In the genomic region with DNA sequence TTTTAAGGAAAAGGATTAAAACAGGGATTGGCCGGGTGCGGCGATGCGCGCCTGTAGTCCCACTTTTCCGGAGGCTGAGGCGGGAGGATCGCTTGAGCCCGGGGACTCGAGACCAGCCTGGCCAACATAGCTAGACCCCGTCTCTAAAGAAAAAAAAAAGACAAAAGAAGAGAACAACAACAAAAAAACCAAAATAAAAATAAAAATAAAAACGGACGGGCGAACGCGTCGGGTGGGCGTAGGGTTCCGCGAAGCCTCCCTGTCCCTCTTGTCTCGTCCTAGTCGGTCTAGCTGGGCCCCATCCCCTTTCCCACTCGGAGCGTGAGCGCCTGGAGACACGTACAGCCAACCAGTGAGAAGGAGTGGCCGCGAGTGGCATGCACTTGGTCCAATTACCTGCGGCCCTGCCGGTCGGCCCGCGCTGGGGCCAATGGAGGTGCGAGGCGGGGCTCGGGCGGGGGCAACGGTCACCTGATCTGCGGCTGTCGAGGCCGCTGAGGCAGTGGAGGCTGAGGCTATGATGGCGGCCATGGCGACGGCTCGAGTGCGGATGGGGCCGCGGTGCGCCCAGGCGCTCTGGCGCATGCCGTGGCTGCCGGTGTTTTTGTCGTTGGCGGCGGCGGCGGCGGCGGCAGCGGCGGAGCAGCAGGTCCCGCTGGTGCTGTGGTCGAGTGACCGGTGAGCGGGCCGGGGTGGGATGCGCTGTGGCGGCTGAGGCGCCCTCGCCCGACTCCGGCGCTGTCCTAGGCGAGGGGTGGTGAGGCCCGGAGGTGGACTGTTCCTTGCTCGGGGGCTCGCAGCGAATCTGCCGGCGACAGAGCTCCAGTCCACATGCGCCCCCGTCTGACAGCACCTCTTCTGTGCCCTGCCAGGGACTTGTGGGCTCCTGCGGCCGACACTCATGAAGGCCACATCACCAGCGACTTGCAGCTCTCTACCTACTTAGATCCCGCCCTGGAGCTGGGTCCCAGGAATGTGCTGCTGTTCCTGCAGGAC, we compare ENCODE assay signal across 1 cellular context.
A peak's percentile ranks its signal among the peaks of the same experiment; 100 is the strongest.
TF ChIP-seq lines count a peak whose summit lies in the region.

A gene with protein sequence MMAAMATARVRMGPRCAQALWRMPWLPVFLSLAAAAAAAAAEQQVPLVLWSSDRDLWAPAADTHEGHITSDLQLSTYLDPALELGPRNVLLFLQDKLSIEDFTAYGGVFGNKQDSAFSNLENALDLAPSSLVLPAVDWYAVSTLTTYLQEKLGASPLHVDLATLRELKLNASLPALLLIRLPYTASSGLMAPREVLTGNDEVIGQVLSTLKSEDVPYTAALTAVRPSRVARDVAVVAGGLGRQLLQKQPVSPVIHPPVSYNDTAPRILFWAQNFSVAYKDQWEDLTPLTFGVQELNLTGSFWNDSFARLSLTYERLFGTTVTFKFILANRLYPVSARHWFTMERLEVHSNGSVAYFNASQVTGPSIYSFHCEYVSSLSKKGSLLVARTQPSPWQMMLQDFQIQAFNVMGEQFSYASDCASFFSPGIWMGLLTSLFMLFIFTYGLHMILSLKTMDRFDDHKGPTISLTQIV (plus strand): TSS at position 502 of the 996 bp plus-strand sequence. CDS start 16 bp downstream, at position 518.

TF ChIP-seq in H1, 55 proteins besides CTCF, POLR2A, EP300 and RAD21:
- TF ChIP-seq RFX5 (IDR thresholded peaks at IDR 0.05; ENCODE audit: borderline replicate concordance, low read depth, low read length), result no peak
- no peak for TF ChIP-seq SUZ12 (IDR thresholded peaks at IDR 0.05; ENCODE audit: low read length)
- TF ChIP-seq, protein P1, sequence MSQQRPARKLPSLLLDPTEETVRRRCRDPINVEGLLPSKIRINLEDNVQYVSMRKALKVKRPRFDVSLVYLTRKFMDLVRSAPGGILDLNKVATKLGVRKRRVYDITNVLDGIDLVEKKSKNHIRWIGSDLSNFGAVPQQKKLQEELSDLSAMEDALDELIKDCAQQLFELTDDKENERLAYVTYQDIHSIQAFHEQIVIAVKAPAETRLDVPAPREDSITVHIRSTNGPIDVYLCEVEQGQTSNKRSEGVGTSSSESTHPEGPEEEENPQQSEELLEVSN (IDR thresholded peaks at IDR 0.05), result no peak
- TF ChIP-seq PHF8 (conservative IDR thresholded peaks at IDR 0.05; ENCODE audit: low read depth, low read length), result peak; percentile 53; the same call in 1 of the 2 replicates
- TF ChIP-seq RBBP5 (IDR thresholded peaks at IDR 0.05; ENCODE audit: borderline replicate concordance, low read depth, low read length), result no peak
- TF ChIP-seq, protein P2, sequence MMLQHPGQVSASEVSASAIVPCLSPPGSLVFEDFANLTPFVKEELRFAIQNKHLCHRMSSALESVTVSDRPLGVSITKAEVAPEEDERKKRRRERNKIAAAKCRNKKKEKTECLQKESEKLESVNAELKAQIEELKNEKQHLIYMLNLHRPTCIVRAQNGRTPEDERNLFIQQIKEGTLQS (IDR thresholded peaks at IDR 0.05; ENCODE audit: insufficient read depth, low read depth, low read length), result no peak
- no peak for TF ChIP-seq GTF2F1 (IDR thresholded peaks at IDR 0.05; ENCODE audit: borderline replicate concordance, low read depth, low read length)
- no peak for TF ChIP-seq HDAC2 (IDR thresholded peaks at IDR 0.05; ENCODE audit: borderline replicate concordance in 1 of 2, low read depth in 2 of 2, low read length in 2 of 2)
- no peak for TF ChIP-seq CTBP2 (IDR thresholded peaks at IDR 0.05; ENCODE audit: borderline replicate concordance, insufficient read depth, insufficient read length, low read length)
- no peak for TF ChIP-seq NANOG (IDR thresholded peaks at IDR 0.05; ENCODE audit: insufficient read depth, low read depth, low read length, poor library complexity, severe bottlenecking)
- no peak for TF ChIP-seq HDAC6 (IDR thresholded peaks at IDR 0.05; ENCODE audit: low read depth, low read length)
- TF ChIP-seq GABPA (IDR thresholded peaks at IDR 0.05; ENCODE audit: borderline replicate concordance, insufficient read depth, low read length), result no peak
- peak; percentile 94 for TF ChIP-seq SP1 (IDR thresholded peaks at IDR 0.05; ENCODE audit: low read depth, low read length)
- 0 out of 2 replicates have a peak, but pooled peaks have one; percentile 38 for TF ChIP-seq POLR2AphosphoS5 (IDR thresholded peaks at IDR 0.05; ENCODE audit: low read depth, low read length)
- peak; percentile 75; the same call in 1 of the 2 replicates for TF ChIP-seq KDM1A (IDR thresholded peaks at IDR 0.05; ENCODE audit: borderline replicate concordance, low read length)
- no peak for TF ChIP-seq TEAD4 (IDR thresholded peaks at IDR 0.05; ENCODE audit: low read depth, low read length)
- peak; percentile 51 to 60; a peak in 1 of 4 replicates for TF ChIP-seq SIN3A (conservative IDR thresholded peaks at IDR 0.05 in 1 of 2, IDR thresholded peaks at IDR 0.05 in 1 of 2; ENCODE audit: low read depth in 1 of 2, low read length in 2 of 2)
- TF ChIP-seq RXRA (IDR thresholded peaks at IDR 0.05; ENCODE audit: insufficient read depth, low read depth, low read length), result no peak
- TF ChIP-seq EZH2 (IDR thresholded peaks at IDR 0.05; ENCODE audit: low read depth, low read length, severe bottlenecking), result no peak
- TF ChIP-seq, protein P3, sequence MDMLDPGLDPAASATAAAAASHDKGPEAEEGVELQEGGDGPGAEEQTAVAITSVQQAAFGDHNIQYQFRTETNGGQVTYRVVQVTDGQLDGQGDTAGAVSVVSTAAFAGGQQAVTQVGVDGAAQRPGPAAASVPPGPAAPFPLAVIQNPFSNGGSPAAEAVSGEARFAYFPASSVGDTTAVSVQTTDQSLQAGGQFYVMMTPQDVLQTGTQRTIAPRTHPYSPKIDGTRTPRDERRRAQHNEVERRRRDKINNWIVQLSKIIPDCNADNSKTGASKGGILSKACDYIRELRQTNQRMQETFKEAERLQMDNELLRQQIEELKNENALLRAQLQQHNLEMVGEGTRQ (IDR thresholded peaks at IDR 0.05; ENCODE audit: low read length), result peak; percentile 62
- TF ChIP-seq, protein P4, sequence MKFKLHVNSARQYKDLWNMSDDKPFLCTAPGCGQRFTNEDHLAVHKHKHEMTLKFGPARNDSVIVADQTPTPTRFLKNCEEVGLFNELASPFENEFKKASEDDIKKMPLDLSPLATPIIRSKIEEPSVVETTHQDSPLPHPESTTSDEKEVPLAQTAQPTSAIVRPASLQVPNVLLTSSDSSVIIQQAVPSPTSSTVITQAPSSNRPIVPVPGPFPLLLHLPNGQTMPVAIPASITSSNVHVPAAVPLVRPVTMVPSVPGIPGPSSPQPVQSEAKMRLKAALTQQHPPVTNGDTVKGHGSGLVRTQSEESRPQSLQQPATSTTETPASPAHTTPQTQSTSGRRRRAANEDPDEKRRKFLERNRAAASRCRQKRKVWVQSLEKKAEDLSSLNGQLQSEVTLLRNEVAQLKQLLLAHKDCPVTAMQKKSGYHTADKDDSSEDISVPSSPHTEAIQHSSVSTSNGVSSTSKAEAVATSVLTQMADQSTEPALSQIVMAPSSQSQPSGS (IDR thresholded peaks at IDR 0.05; ENCODE audit: low read length), result no peak
- no peak for TF ChIP-seq MAFK (IDR thresholded peaks at IDR 0.05; ENCODE audit: low read depth, low read length)
- no peak for TF ChIP-seq CEBPB (IDR thresholded peaks at IDR 0.05; ENCODE audit: low read depth, low read length)
- peak; percentile 38 for TF ChIP-seq KDM4A (IDR thresholded peaks at IDR 0.05; ENCODE audit: low read depth, low read length, severe bottlenecking)
- TF ChIP-seq SAP30 (IDR thresholded peaks at IDR 0.05; ENCODE audit: insufficient read depth, insufficient replicate concordance, low read length), result peak; percentile 17
- TF ChIP-seq TCF12 (IDR thresholded peaks at IDR 0.05; ENCODE audit: low read depth, low read length), result no peak
- TF ChIP-seq, protein P5, sequence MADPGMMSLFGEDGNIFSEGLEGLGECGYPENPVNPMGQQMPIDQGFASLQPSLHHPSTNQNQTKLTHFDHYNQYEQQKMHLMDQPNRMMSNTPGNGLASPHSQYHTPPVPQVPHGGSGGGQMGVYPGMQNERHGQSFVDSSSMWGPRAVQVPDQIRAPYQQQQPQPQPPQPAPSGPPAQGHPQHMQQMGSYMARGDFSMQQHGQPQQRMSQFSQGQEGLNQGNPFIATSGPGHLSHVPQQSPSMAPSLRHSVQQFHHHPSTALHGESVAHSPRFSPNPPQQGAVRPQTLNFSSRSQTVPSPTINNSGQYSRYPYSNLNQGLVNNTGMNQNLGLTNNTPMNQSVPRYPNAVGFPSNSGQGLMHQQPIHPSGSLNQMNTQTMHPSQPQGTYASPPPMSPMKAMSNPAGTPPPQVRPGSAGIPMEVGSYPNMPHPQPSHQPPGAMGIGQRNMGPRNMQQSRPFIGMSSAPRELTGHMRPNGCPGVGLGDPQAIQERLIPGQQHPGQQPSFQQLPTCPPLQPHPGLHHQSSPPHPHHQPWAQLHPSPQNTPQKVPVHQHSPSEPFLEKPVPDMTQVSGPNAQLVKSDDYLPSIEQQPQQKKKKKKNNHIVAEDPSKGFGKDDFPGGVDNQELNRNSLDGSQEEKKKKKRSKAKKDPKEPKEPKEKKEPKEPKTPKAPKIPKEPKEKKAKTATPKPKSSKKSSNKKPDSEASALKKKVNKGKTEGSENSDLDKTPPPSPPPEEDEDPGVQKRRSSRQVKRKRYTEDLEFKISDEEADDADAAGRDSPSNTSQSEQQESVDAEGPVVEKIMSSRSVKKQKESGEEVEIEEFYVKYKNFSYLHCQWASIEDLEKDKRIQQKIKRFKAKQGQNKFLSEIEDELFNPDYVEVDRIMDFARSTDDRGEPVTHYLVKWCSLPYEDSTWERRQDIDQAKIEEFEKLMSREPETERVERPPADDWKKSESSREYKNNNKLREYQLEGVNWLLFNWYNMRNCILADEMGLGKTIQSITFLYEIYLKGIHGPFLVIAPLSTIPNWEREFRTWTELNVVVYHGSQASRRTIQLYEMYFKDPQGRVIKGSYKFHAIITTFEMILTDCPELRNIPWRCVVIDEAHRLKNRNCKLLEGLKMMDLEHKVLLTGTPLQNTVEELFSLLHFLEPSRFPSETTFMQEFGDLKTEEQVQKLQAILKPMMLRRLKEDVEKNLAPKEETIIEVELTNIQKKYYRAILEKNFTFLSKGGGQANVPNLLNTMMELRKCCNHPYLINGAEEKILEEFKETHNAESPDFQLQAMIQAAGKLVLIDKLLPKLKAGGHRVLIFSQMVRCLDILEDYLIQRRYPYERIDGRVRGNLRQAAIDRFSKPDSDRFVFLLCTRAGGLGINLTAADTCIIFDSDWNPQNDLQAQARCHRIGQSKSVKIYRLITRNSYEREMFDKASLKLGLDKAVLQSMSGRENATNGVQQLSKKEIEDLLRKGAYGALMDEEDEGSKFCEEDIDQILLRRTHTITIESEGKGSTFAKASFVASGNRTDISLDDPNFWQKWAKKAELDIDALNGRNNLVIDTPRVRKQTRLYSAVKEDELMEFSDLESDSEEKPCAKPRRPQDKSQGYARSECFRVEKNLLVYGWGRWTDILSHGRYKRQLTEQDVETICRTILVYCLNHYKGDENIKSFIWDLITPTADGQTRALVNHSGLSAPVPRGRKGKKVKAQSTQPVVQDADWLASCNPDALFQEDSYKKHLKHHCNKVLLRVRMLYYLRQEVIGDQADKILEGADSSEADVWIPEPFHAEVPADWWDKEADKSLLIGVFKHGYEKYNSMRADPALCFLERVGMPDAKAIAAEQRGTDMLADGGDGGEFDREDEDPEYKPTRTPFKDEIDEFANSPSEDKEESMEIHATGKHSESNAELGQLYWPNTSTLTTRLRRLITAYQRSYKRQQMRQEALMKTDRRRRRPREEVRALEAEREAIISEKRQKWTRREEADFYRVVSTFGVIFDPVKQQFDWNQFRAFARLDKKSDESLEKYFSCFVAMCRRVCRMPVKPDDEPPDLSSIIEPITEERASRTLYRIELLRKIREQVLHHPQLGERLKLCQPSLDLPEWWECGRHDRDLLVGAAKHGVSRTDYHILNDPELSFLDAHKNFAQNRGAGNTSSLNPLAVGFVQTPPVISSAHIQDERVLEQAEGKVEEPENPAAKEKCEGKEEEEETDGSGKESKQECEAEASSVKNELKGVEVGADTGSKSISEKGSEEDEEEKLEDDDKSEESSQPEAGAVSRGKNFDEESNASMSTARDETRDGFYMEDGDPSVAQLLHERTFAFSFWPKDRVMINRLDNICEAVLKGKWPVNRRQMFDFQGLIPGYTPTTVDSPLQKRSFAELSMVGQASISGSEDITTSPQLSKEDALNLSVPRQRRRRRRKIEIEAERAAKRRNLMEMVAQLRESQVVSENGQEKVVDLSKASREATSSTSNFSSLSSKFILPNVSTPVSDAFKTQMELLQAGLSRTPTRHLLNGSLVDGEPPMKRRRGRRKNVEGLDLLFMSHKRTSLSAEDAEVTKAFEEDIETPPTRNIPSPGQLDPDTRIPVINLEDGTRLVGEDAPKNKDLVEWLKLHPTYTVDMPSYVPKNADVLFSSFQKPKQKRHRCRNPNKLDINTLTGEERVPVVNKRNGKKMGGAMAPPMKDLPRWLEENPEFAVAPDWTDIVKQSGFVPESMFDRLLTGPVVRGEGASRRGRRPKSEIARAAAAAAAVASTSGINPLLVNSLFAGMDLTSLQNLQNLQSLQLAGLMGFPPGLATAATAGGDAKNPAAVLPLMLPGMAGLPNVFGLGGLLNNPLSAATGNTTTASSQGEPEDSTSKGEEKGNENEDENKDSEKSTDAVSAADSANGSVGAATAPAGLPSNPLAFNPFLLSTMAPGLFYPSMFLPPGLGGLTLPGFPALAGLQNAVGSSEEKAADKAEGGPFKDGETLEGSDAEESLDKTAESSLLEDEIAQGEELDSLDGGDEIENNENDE (IDR thresholded peaks at IDR 0.05; ENCODE audit: insufficient replicate concordance, low read length), result no peak
- TF ChIP-seq JUN (IDR thresholded peaks at IDR 0.05; ENCODE audit: low read depth, low read length), result no peak
- peak; percentile 61 for TF ChIP-seq ASH2L (IDR thresholded peaks at IDR 0.05; ENCODE audit: low read length)
- TF ChIP-seq BCL11A (IDR thresholded peaks at IDR 0.05; ENCODE audit: low read depth in 2 of 2, low read length in 2 of 2), result no peak
- peak; percentile 90 for TF ChIP-seq YY1 (IDR thresholded peaks at IDR 0.05; ENCODE audit: low read depth, low read length)
- TF ChIP-seq CHD2 (IDR thresholded peaks at IDR 0.05; ENCODE audit: low read length), result peak; percentile 82
- peak; percentile 58 for TF ChIP-seq SP2 (IDR thresholded peaks at IDR 0.05; ENCODE audit: low read length)
- TF ChIP-seq CREB1 (IDR thresholded peaks at IDR 0.05), result no peak
- TF ChIP-seq, protein P6, sequence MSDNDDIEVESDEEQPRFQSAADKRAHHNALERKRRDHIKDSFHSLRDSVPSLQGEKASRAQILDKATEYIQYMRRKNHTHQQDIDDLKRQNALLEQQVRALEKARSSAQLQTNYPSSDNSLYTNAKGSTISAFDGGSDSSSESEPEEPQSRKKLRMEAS (IDR thresholded peaks at IDR 0.05), result 0 out of 2 replicates have a peak, but pooled peaks have one; percentile 52
TF ChIP-seq in H1: peak in this region for 13.
